Comparison of ENCODE assay signal across 1 cellular context in the genomic region with DNA sequence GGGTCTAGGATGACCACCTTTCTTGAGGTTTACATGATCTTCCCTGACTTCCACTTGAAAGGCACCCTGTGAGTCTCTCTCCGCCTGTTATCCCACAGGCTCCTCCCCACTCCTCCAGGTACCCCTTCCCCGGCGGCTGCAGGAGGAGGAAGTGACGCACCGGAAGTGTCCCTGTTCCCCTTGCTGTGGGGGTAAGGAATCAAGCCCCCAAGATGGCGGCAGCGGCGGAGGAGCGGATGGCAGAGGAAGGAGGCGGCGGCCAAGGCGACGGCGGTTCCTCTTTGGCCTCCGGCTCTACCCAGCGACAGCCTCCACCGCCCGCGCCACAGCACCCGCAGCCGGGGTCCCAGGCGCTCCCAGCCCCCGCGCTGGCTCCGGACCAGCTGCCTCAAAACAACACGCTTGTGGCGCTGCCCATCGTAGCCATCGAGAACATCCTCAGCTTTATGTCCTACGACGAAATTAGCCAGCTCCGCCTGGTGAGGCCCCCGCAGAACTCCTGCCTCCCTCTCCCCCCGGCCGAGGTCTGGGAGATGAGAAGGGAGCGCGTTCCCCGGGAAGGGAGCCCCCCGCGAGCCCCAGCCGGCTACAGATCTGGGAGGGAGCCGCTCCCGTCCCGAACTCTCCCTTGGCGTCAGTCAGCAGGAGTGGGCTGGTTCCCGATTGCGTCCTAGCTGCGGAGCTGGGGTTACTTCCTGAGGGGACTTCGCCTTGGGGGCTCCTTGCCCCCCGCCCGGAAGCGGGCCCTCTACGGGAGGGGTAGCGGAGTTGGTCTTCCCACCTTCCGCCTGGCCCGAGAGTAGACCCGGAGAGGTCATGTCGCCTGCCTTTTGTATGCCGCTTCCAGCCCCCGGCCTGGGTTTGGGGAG.
TF ChIP-seq lines count a peak whose summit lies in the region.

A gene with protein sequence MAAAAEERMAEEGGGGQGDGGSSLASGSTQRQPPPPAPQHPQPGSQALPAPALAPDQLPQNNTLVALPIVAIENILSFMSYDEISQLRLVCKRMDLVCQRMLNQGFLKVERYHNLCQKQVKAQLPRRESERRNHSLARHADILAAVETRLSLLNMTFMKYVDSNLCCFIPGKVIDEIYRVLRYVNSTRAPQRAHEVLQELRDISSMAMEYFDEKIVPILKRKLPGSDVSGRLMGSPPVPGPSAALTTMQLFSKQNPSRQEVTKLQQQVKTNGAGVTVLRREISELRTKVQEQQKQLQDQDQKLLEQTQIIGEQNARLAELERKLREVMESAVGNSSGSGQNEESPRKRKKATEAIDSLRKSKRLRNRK (plus strand): TSS at position 194 of the 869 bp plus-strand sequence. CDS start 19 bp downstream, at position 213.

TF ChIP-seq in HepG2, 621 proteins besides CTCF, POLR2A, EP300 and RAD21 (continued from another document and continues in another):
- TF ChIP-seq DNMT1 (CRISPR knock-in tag; IDR thresholded peaks at IDR 0.05) (no peak), NFKBIZ (CRISPR knock-in tag; IDR thresholded peaks at IDR 0.05) (no peak), ELF1 (CRISPR knock-in tag; IDR thresholded peaks at IDR 0.05) (peak; percentile 64), ZNF451 (CRISPR knock-in tag; IDR thresholded peaks at IDR 0.05) (no peak; the same call in 1 of the 2 replicates), BORCS8-MEF2B (CRISPR knock-in tag; IDR thresholded peaks at IDR 0.05) (0 out of 2 replicates have a peak, but pooled peaks have one; percentile 42), CCAR2 (optimal IDR thresholded peaks at IDR 0.05; ENCODE audit: low read depth, low read length) (no peak), ZC3H4 (CRISPR knock-in tag; IDR thresholded peaks at IDR 0.05; ENCODE audit: borderline replicate concordance) (no peak), EHMT2 (IDR thresholded peaks at IDR 0.05; ENCODE audit: borderline replicate concordance, low read depth, low read length) (no peak), CREM (IDR thresholded peaks at IDR 0.05) (peak; percentile 91), CREM (CRISPR knock-in tag; IDR thresholded peaks at IDR 0.05) (no peak; the same call in 1 of the 2 replicates), ZNF577 (CRISPR knock-in tag; IDR thresholded peaks at IDR 0.05; ENCODE audit: borderline replicate concordance, low read depth) (0 out of 2 replicates have a peak, but pooled peaks have one; percentile 78), KAT7 (CRISPR knock-in tag; IDR thresholded peaks at IDR 0.05; ENCODE audit: borderline replicate concordance) (peak; percentile 88), ZFP36 (IDR thresholded peaks at IDR 0.05; ENCODE audit: borderline replicate concordance, low read depth, low read length, partially characterized antibody) (no peak), PITX1 (CRISPR knock-in tag; IDR thresholded peaks at IDR 0.05) (no peak; the same call in 1 of the 2 replicates), FOXO1 (CRISPR knock-in tag; IDR thresholded peaks at IDR 0.05) (peak; percentile 65; the same call in 1 of the 2 replicates), ZNF556 (CRISPR knock-in tag; IDR thresholded peaks at IDR 0.05; ENCODE audit: borderline replicate concordance) (0 out of 2 replicates have a peak, but pooled peaks have one; percentile 63), HMG20B (CRISPR knock-in tag; conservative IDR thresholded peaks at IDR 0.05) (no peak), FOXJ3 (CRISPR knock-in tag; IDR thresholded peaks at IDR 0.05; ENCODE audit: borderline replicate concordance) (peak; percentile 25; the same call in 1 of the 2 replicates), ZNF3 (CRISPR knock-in tag; IDR thresholded peaks at IDR 0.05) (no peak), ZNF501 (CRISPR knock-in tag; IDR thresholded peaks at IDR 0.05) (peak; percentile 75), RELA (CRISPR knock-in tag; IDR thresholded peaks at IDR 0.05) (no peak), DPF2 (CRISPR knock-in tag; IDR thresholded peaks at IDR 0.05; ENCODE audit: borderline replicate concordance, low read depth) (no peak), ZNF713 (CRISPR knock-in tag; IDR thresholded peaks at IDR 0.05) (no peak), ASH2L (IDR thresholded peaks at IDR 0.05; ENCODE audit: insufficient read length, low read depth, low read length) (peak; percentile 97), ZNF737 (CRISPR knock-in tag; IDR thresholded peaks at IDR 0.05; ENCODE audit: borderline replicate concordance) (no peak), JUND (CRISPR knock-in tag; IDR thresholded peaks at IDR 0.05) (peak; percentile 30; the same call in 1 of the 2 replicates), ZNF569 (CRISPR knock-in tag; IDR thresholded peaks at IDR 0.05; ENCODE audit: borderline replicate concordance) (peak; percentile 62; the same call in 1 of the 2 replicates), ZNF792 (CRISPR knock-in tag; IDR thresholded peaks at IDR 0.05) (no peak), THAP11 (CRISPR knock-in tag; IDR thresholded peaks at IDR 0.05) (peak; percentile 92), PLRG1 (conservative IDR thresholded peaks at IDR 0.05) (no peak), MYNN (CRISPR knock-in tag; IDR thresholded peaks at IDR 0.05; ENCODE audit: low read depth) (no peak), ZNF781 (CRISPR knock-in tag; IDR thresholded peaks at IDR 0.05; ENCODE audit: borderline replicate concordance, not compliant biosample characterization) (no peak), RCOR2 (CRISPR knock-in tag; IDR thresholded peaks at IDR 0.05) (no peak), MTF2 (CRISPR knock-in tag; IDR thresholded peaks at IDR 0.05; ENCODE audit: borderline replicate concordance) (no peak), MBD4 (IDR thresholded peaks at IDR 0.05; ENCODE audit: borderline replicate concordance, low read length) (no peak), ZNF891 (CRISPR knock-in tag; IDR thresholded peaks at IDR 0.05) (peak; percentile 76), ATRX (CRISPR knock-in tag; IDR thresholded peaks at IDR 0.05; ENCODE audit: borderline replicate concordance) (no peak), ISL2 (CRISPR knock-in tag; IDR thresholded peaks at IDR 0.05) (peak; percentile 60), ZNF552 (CRISPR knock-in tag; IDR thresholded peaks at IDR 0.05; ENCODE audit: borderline replicate concordance) (peak; percentile 28; the same call in 1 of the 2 replicates), REXO4 (CRISPR knock-in tag; IDR thresholded peaks at IDR 0.05; ENCODE audit: borderline replicate concordance) (no peak), WIZ (CRISPR knock-in tag; IDR thresholded peaks at IDR 0.05) (no peak), ZFP90 (CRISPR knock-in tag; IDR thresholded peaks at IDR 0.05; ENCODE audit: borderline replicate concordance) (no peak), ZNF550 (CRISPR knock-in tag; IDR thresholded peaks at IDR 0.05; ENCODE audit: borderline replicate concordance) (0 out of 2 replicates have a peak, but pooled peaks have one; percentile 73), ZKSCAN5 (CRISPR knock-in tag; IDR thresholded peaks at IDR 0.05) (no peak), ZBTB20 (CRISPR knock-in tag; IDR thresholded peaks at IDR 0.05; ENCODE audit: borderline replicate concordance, low read depth) (no peak), HNRNPUL1 (IDR thresholded peaks at IDR 0.05; ENCODE audit: low read depth, low read length) (no peak), ZNF496 (CRISPR knock-in tag; IDR thresholded peaks at IDR 0.05; ENCODE audit: insufficient replicate concordance) (no peak), SOX5 (CRISPR knock-in tag; IDR thresholded peaks at IDR 0.05; ENCODE audit: borderline replicate concordance) (0 out of 2 replicates have a peak, but pooled peaks have one; percentile 25), CHCHD3 (CRISPR knock-in tag; IDR thresholded peaks at IDR 0.05) (no peak), KDM2A (CRISPR knock-in tag; IDR thresholded peaks at IDR 0.05; ENCODE audit: borderline replicate concordance, low read depth) (peak; percentile 89), ZKSCAN8 (CRISPR knock-in tag; IDR thresholded peaks at IDR 0.05; ENCODE audit: borderline replicate concordance) (no peak), NR2F6 (IDR thresholded peaks at IDR 0.05) (no peak), NR2F6 (CRISPR knock-in tag; IDR thresholded peaks at IDR 0.05) (no peak), CENPX (CRISPR knock-in tag; IDR thresholded peaks at IDR 0.05) (no peak), ZNF367 (CRISPR knock-in tag; IDR thresholded peaks at IDR 0.05; ENCODE audit: borderline replicate concordance) (no peak)
- TF ChIP-seq, protein P1, sequence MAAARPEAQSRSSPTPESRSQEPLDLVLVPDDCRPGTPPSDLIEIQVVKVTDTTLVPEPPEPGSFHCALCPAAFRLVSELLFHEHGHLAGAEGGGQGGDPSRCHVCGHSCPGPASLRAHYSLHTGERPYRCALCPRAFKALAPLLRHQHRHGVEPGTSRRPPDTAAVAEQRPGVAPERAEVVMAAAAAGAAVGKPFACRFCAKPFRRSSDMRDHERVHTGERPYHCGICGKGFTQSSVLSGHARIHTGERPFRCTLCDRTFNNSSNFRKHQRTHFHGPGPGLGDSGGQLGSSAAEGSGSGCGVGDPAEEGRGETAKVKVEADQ (CRISPR knock-in tag; IDR thresholded peaks at IDR 0.05; ENCODE audit: borderline replicate concordance), result peak; percentile 59; the same call in 1 of the 2 replicates
- TF ChIP-seq, protein P2, sequence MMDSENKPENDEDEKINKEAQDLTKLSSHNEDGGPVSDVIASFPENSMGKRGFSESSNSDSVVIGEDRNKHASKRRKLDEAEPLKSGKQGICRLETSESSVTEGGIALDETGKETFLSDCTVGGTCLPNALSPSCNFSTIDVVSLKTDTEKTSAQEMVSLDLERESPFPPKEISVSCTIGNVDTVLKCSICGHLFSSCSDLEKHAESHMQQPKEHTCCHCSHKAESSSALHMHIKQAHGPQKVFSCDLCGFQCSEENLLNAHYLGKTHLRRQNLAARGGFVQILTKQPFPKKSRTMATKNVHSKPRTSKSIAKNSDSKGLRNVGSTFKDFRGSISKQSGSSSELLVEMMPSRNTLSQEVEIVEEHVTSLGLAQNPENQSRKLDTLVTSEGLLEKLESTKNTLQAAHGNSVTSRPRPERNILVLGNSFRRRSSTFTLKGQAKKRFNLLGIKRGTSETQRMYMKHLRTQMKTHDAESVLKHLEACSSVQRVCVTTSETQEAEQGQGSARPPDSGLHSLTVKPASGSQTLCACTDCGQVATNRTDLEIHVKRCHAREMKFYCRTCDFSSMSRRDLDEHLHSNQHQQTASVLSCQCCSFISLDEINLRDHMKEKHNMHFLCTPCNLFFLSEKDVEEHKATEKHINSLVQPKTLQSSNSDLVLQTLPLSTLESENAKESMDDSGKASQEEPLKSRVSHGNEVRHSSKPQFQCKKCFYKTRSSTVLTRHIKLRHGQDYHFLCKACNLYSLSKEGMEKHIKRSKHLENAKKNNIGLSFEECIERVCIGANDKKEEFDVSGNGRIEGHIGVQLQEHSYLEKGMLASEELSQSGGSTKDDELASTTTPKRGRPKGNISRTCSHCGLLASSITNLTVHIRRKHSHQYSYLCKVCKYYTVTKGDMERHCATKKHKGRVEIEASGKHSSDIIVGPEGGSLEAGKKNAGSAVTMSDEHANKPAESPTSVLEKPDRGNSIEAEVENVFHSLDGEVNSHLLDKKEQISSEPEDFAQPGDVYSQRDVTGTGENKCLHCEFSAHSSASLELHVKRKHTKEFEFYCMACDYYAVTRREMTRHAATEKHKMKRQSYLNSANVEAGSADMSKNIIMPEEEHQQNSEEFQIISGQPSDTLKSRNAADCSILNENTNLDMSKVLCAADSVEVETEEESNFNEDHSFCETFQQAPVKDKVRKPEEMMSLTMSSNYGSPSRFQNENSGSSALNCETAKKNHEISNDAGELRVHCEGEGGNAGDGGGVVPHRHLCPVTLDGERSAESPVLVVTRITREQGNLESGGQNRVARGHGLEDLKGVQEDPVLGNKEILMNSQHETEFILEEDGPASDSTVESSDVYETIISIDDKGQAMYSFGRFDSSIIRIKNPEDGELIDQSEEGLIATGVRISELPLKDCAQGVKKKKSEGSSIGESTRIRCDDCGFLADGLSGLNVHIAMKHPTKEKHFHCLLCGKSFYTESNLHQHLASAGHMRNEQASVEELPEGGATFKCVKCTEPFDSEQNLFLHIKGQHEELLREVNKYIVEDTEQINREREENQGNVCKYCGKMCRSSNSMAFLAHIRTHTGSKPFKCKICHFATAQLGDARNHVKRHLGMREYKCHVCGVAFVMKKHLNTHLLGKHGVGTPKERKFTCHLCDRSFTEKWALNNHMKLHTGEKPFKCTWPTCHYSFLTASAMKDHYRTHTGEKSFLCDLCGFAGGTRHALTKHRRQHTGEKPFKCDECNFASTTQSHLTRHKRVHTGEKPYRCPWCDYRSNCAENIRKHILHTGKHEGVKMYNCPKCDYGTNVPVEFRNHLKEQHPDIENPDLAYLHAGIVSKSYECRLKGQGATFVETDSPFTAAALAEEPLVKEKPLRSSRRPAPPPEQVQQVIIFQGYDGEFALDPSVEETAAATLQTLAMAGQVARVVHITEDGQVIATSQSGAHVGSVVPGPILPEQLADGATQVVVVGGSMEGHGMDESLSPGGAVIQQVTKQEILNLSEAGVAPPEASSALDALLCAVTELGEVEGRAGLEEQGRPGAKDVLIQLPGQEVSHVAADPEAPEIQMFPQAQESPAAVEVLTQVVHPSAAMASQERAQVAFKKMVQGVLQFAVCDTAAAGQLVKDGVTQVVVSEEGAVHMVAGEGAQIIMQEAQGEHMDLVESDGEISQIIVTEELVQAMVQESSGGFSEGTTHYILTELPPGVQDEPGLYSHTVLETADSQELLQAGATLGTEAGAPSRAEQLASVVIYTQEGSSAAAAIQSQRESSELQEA (CRISPR knock-in tag; IDR thresholded peaks at IDR 0.05; ENCODE audit: not compliant biosample characterization), result no peak
- TF ChIP-seq, protein P3, sequence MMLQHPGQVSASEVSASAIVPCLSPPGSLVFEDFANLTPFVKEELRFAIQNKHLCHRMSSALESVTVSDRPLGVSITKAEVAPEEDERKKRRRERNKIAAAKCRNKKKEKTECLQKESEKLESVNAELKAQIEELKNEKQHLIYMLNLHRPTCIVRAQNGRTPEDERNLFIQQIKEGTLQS (CRISPR knock-in tag; IDR thresholded peaks at IDR 0.05), result no peak
- TF ChIP-seq, protein P4, sequence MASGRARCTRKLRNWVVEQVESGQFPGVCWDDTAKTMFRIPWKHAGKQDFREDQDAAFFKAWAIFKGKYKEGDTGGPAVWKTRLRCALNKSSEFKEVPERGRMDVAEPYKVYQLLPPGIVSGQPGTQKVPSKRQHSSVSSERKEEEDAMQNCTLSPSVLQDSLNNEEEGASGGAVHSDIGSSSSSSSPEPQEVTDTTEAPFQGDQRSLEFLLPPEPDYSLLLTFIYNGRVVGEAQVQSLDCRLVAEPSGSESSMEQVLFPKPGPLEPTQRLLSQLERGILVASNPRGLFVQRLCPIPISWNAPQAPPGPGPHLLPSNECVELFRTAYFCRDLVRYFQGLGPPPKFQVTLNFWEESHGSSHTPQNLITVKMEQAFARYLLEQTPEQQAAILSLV (CRISPR knock-in tag; IDR thresholded peaks at IDR 0.05; ENCODE audit: borderline replicate concordance), result peak; percentile 91; the same call in 1 of the 2 replicates
- TF ChIP-seq, protein P5, sequence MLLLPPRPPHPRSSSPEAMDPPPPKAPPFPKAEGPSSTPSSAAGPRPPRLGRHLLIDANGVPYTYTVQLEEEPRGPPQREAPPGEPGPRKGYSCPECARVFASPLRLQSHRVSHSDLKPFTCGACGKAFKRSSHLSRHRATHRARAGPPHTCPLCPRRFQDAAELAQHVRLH (CRISPR knock-in tag; IDR thresholded peaks at IDR 0.05; ENCODE audit: borderline replicate concordance, low read depth), result peak; percentile 51; the same call in 1 of the 2 replicates
- TF ChIP-seq, protein P6, sequence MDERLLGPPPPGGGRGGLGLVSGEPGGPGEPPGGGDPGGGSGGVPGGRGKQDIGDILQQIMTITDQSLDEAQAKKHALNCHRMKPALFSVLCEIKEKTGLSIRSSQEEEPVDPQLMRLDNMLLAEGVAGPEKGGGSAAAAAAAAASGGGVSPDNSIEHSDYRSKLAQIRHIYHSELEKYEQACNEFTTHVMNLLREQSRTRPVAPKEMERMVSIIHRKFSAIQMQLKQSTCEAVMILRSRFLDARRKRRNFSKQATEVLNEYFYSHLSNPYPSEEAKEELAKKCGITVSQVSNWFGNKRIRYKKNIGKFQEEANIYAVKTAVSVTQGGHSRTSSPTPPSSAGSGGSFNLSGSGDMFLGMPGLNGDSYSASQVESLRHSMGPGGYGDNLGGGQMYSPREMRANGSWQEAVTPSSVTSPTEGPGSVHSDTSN (CRISPR knock-in tag; IDR thresholded peaks at IDR 0.05), result no peak
